In the genomic region with DNA sequence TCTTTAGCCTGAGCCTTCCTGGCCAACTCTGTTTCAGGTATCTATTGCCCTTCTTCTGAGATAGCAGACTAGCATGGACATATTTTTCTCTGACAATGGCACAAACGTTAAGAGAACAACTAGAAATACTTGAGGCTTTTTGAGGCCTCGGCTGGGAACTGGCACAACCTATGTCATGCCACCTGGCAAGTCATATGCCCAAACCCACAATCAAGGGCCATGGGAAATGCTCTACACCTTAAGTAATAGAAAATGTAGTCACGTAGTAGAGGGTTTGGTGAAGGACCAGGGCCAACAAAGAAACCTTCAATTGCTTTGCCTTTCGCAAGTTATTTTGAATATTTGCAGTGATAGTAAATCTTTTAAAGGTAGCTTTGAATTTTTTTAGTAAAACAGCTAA, we compare ENCODE assay signal across 1 cellular context.
TF ChIP-seq lines count a peak whose summit lies in the region.

No MANE protein-coding gene starts in this region.

TF ChIP-seq in IMR-90, 13 proteins besides CTCF, POLR2A, EP300 and RAD21:
- TF ChIP-seq SMC3 (IDR thresholded peaks at IDR 0.05; ENCODE audit: low read depth, low read length) (no peak), BHLHE40 (IDR thresholded peaks at IDR 0.05; ENCODE audit: low read depth, low read length) (no peak)
